18 cellular contexts compared by ENCODE assay signal in the genomic region with DNA sequence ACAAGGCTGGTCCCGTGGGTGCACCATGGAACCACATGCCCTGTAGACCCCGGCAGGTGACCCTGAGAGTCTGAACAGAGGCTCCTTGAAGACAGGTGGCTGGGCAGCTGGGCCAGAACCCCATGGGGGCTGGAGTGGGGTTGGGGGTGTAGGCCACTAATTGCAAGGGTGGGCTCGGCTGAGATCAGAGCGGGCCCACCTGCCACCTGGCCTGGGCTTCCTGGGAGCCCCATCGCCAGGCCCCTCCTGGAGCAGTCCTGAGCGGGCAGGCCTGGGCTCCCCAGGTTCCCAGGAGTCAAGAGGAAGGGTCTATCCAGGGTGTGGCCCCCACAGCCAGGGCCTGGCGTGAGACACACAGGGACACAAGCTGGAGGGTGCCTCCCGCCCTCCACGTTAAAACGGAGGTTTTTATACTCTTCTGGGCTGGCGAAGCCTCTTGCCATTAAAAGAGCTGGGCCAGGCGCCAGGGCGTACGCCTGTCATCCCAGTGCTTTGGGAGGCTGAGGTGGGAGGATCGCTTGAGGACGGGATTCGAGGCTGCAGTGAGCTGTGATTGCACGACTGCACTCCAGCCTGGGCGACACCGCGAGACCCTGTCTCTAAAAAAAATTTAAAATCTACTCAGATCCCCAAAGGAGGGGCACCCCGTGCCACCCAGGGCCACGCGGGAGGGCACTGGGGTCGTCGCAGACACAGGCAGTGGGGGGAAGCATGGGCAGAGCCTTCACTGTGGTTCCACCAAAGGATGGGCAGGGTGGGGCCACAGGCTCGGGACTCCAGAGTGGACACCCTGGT. TPM values are rescaled to one million over a fixed set of nuclear protein-coding genes. Genes with fewer than 3 reads are reported as not detected.
DNase-seq lines count a peak whose midpoint lies in the region; ATAC-seq and TF ChIP-seq lines count a peak whose summit lies in the region.
"Had no signal": no experiment of that assay in that cellular context is flagged by ENCODE, and none has a peak within 500 bp of the region (broad histone marks: within the 10 kb centered on the region; RNA-seq: fewer than 3 reads in every experiment).

No MANE protein-coding gene starts in this region.

- no peaks in the 10 kb centered on the region for H3K27me3 Mint-ChIP-seq in activated naive CD8-positive, alpha-beta T cell treated with anti-CD3 and anti-CD28 coated beads, Interleukin-2, amount 10 ng/mL, durations not matched to agents 7 days and 5 days
- no peaks in the 10 kb centered on the region for H3K27me3 Mint-ChIP-seq in activated naive CD8-positive, alpha-beta T cell treated with anti-CD3 and anti-CD28 coated beads, Interleukin-2, amount 50 U/mL, for 24 hours
- H3K27me3 Mint-ChIP-seq in CD4-positive, alpha-beta T cell, result peaks cover 12% of the 10 kb centered on the region
- no peaks in the 10 kb centered on the region for H3K27me3 Mint-ChIP-seq in neural crest cell (ENCODE audit: low read depth)

- no peaks in the 10 kb centered on the region for H3K9me3 ChIP-seq in CD4-positive, alpha-beta T cell (ENCODE audit: control insufficient read depth, low read length)
- no peaks in the 10 kb centered on the region for H3K9me3 ChIP-seq in spleen
- H3K9me3 ChIP-seq: Peyer's patch had no signal

- no peak for TF ChIP-seq POLR2A in spleen (IDR thresholded peaks at IDR 0.05)

- peak; percentile 31 for DNase-seq in activated naive CD8-positive, alpha-beta T cell treated with anti-CD3 and anti-CD28 coated beads, Interleukin-2, amount 10 ng/mL, durations not matched to agents 7 days and 5 days
- DNase-seq in activated naive CD8-positive, alpha-beta T cell treated with anti-CD3 and anti-CD28 coated beads, Interleukin-2, amount 50 U/mL, for 24 hours, result no peak
- no peak for DNase-seq in CD4-positive, alpha-beta T cell
- DNase-seq in neural crest cell (ENCODE audit: low read depth, low spot score), result no peak
- DNase-seq in spleen, result peak; percentile 71
- DNase-seq in cerebellar nuclear complex (lab: John Stamatoyannopoulos, UW), result no peak
- DNase-seq: 8988T, DMS79, MV-4-11, NCI-H1694 treated with DMSO at 0.1 percent for 48 hours, NCI-H2081 treated with DMSO at 0.1 percent for 48 hours, NCI-H2171 treated with DMSO at 0.1 percent for 48 hours, NCI-H446, NCI-H526, Peyer's patch had no signal

- intact Hi-C loops in CD4-positive, alpha-beta T cell (cut with DNase I, micrococcal nuclease), result no loop called here
- intact Hi-C loops in spleen (cut with DNase I; ENCODE audit: low total_unique reads), result no loop called here

- H3K4me1 Mint-ChIP-seq in activated naive CD8-positive, alpha-beta T cell treated with anti-CD3 and anti-CD28 coated beads, Interleukin-2, amount 10 ng/mL, durations not matched to agents 7 days and 5 days, result peaks cover 6% of the 10 kb centered on the region
- H3K4me1 Mint-ChIP-seq in activated naive CD8-positive, alpha-beta T cell treated with anti-CD3 and anti-CD28 coated beads, Interleukin-2, amount 50 U/mL, for 24 hours, result peaks cover 10% of the 10 kb centered on the region
- H3K4me1 Mint-ChIP-seq in CD4-positive, alpha-beta T cell (ENCODE audit: low read depth), result peaks cover 4% of the 10 kb centered on the region
- H3K4me1 Mint-ChIP-seq in neural crest cell, result peaks cover 7% of the 10 kb centered on the region

- no peak overlapping the region for H3K27ac Mint-ChIP-seq in activated naive CD8-positive, alpha-beta T cell treated with anti-CD3 and anti-CD28 coated beads, Interleukin-2, amount 10 ng/mL, durations not matched to agents 7 days and 5 days
- H3K27ac Mint-ChIP-seq in activated naive CD8-positive, alpha-beta T cell treated with anti-CD3 and anti-CD28 coated beads, Interleukin-2, amount 50 U/mL, for 24 hours, result no peak overlapping the region
- H3K27ac Mint-ChIP-seq in CD4-positive, alpha-beta T cell, result no peak overlapping the region
- no peak overlapping the region for H3K27ac Mint-ChIP-seq in neural crest cell (ENCODE audit: unreplicated experiment)

- ATAC-seq in activated naive CD8-positive, alpha-beta T cell treated with anti-CD3 and anti-CD28 coated beads, Interleukin-2, amount 10 ng/mL, durations not matched to agents 7 days and 5 days (ENCODE audit: low read depth), result no peak
- ATAC-seq in activated naive CD8-positive, alpha-beta T cell treated with anti-CD3 and anti-CD28 coated beads, Interleukin-2, amount 50 U/mL, for 24 hours, result no peak
- ATAC-seq in CD4-positive, alpha-beta T cell (ENCODE audit: poor library complexity), result no peak
- ATAC-seq in GM18870 (IDR thresholded peaks at IDR 0.05; ENCODE audit: unreplicated experiment), result no peak

- H3K4me3 ChIP-seq in spleen, result no peak overlapping the region
- H3K4me3 ChIP-seq: Peyer's patch had no signal

- no peaks in the 10 kb centered on the region for H3K36me3 Mint-ChIP-seq in activated naive CD8-positive, alpha-beta T cell treated with anti-CD3 and anti-CD28 coated beads, Interleukin-2, amount 10 ng/mL, durations not matched to agents 7 days and 5 days
- no peaks in the 10 kb centered on the region for H3K36me3 Mint-ChIP-seq in activated naive CD8-positive, alpha-beta T cell treated with anti-CD3 and anti-CD28 coated beads, Interleukin-2, amount 50 U/mL, for 24 hours (ENCODE audit: low read depth)
- H3K36me3 Mint-ChIP-seq in CD4-positive, alpha-beta T cell (ENCODE audit: low read depth), result no peaks in the 10 kb centered on the region
- H3K36me3 Mint-ChIP-seq in neural crest cell (ENCODE audit: low read depth), result no peaks in the 10 kb centered on the region

- CTCF ChIA-PET in CD4-positive, alpha-beta T cell (lab: Charles Lee), result no interaction called here

- TF ChIP-seq CTCF in CD4-positive, alpha-beta T cell (IDR thresholded peaks at IDR 0.05), result no peak
- TF ChIP-seq CTCF in neural crest cell (conservative IDR thresholded peaks at IDR 0.05) (no peak), spleen (IDR thresholded peaks at IDR 0.05 in 8 of 11, conservative IDR thresholded peaks at IDR 0.05 in 3 of 11) (no peak)

- H3K36me3 ChIP-seq in spleen, result no peaks in the 10 kb centered on the region
- H3K36me3 ChIP-seq: Peyer's patch had no signal

- no peak overlapping the region for H3K4me3 Mint-ChIP-seq in activated naive CD8-positive, alpha-beta T cell treated with anti-CD3 and anti-CD28 coated beads, Interleukin-2, amount 10 ng/mL, durations not matched to agents 7 days and 5 days
- H3K4me3 Mint-ChIP-seq in activated naive CD8-positive, alpha-beta T cell treated with anti-CD3 and anti-CD28 coated beads, Interleukin-2, amount 50 U/mL, for 24 hours, result no peak overlapping the region
- peak overlapping the region; percentile 11 for H3K4me3 Mint-ChIP-seq in CD4-positive, alpha-beta T cell
- H3K4me3 Mint-ChIP-seq in neural crest cell, result peak overlapping the region; percentile 34

- no peak overlapping the region for H3K27ac ChIP-seq in CD4-positive, alpha-beta T cell (ENCODE audit: low read depth, low read length)
- no peak overlapping the region for H3K27ac ChIP-seq in spleen
- H3K27ac ChIP-seq: Peyer's patch had no signal

- POLR2A ChIA-PET in activated naive CD8-positive, alpha-beta T cell treated with anti-CD3 and anti-CD28 coated beads, Interleukin-2, amount 10 ng/mL, durations not matched to agents 7 days and 5 days (lab: Charles Lee), result no interaction called here
- POLR2A ChIA-PET in CD4-positive, alpha-beta T cell (lab: Charles Lee), result no interaction called here

- no peaks in the 10 kb centered on the region for H3K9me3 Mint-ChIP-seq in activated naive CD8-positive, alpha-beta T cell treated with anti-CD3 and anti-CD28 coated beads, Interleukin-2, amount 10 ng/mL, durations not matched to agents 7 days and 5 days
- no peaks in the 10 kb centered on the region for H3K9me3 Mint-ChIP-seq in activated naive CD8-positive, alpha-beta T cell treated with anti-CD3 and anti-CD28 coated beads, Interleukin-2, amount 50 U/mL, for 24 hours
- H3K9me3 Mint-ChIP-seq in CD4-positive, alpha-beta T cell, result no peaks in the 10 kb centered on the region
- H3K9me3 Mint-ChIP-seq in neural crest cell, result no peaks in the 10 kb centered on the region
- H3K9me3 Mint-ChIP-seq: IgD-negative memory B cell had no signal

- WGBS in spleen, 5 donors, result 89 to 93% (median 90%) methylated on average over 22 to 27 of the region's 27 CpGs

- H3K4me1 ChIP-seq in spleen, result peaks cover 12 to 51% (median 28%) of the 10 kb centered on the region in 6 donors

- no peaks in the 10 kb centered on the region for H3K27me3 ChIP-seq in CD4-positive, alpha-beta T cell (ENCODE audit: control insufficient read depth, insufficient read depth, low read length)
- peaks cover 0 to 59% (median 26%) of the 10 kb centered on the region in 7 donors for H3K27me3 ChIP-seq in spleen (replicated peaks in 1 of 7)
- H3K27me3 ChIP-seq: Peyer's patch had no signal

RNA-seq across cellular contexts. Expression of a gene that starts 4.8 kb away (rescaled TPM):
- 100 to 1,000 TPM; 116 to 121 TPM for total RNA-seq in activated naive CD8-positive, alpha-beta T cell treated with anti-CD3 and anti-CD28 coated beads, Interleukin-2, amount 10 ng/mL, durations not matched to agents 7 days and 5 days
- total RNA-seq in CD4-positive, alpha-beta T cell, result 100 to 1,000 TPM; 184 to 193 TPM
- 45.7 and 46.9 TPM in 2 replicates for total RNA-seq in neural crest cell
- 10 to 100 TPM; 49.8 to 66.5 (median 57.7) TPM for total RNA-seq in spleen
- 10 to 100 TPM; 43.3 to 85.8 (median 77.9) TPM for polyA plus RNA-seq in spleen

RNA-seq across cellular contexts. Expression of a gene that starts 10.4 kb away (rescaled TPM):
- total RNA-seq in activated naive CD8-positive, alpha-beta T cell treated with anti-CD3 and anti-CD28 coated beads, Interleukin-2, amount 10 ng/mL, durations not matched to agents 7 days and 5 days, result under 1 TPM; 0.11 TPM
- under 1 TPM; 0.11 to 0.16 TPM for total RNA-seq in CD4-positive, alpha-beta T cell
- total RNA-seq in neural crest cell (2.5 and 3.0 TPM in 2 replicates), spleen (1 to 10 TPM in 6 of 7 donors, under 1 TPM in 1; 0.39 to 4.6 (median 2.4) TPM)
- under 1 TPM; 0.11 to 0.67 (median 0.24) TPM for polyA plus RNA-seq in spleen
- total RNA-seq: OCI-LY7 had no signal
- polyA plus RNA-seq: IgD-negative memory B cell had no signal

RNA-seq across cellular contexts. Expression of a gene that starts 19.9 kb away (rescaled TPM):
- total RNA-seq in activated naive CD8-positive, alpha-beta T cell treated with anti-CD3 and anti-CD28 coated beads, Interleukin-2, amount 10 ng/mL, durations not matched to agents 7 days and 5 days, result 10 to 100 TPM; 27.9 to 33.3 TPM
- 10 to 100 TPM; 26.0 to 26.1 TPM for total RNA-seq in CD4-positive, alpha-beta T cell
- total RNA-seq in neural crest cell (24.3 and 24.5 TPM in 2 replicates), spleen (10 to 100 TPM; 25.4 to 31.7 (median 29.3) TPM)
- 10 to 100 TPM; 26.2 to 70.8 (median 47.0) TPM for polyA plus RNA-seq in spleen

Comparison
In these comparisons a context has a peak if more than half of its experiments do, and no peak if none do; other contexts are left out.
1. DNase-seq: peak in activated naive CD8-positive, alpha-beta T cell treated with anti-CD3 and anti-CD28 coated beads, Interleukin-2, amount 10 ng/mL, durations not matched to agents 7 days and 5 days (single experiment) and spleen (single experiment); none in activated naive CD8-positive, alpha-beta T cell treated with anti-CD3 and anti-CD28 coated beads, Interleukin-2, amount 50 U/mL, for 24 hours (single experiment), CD4-positive, alpha-beta T cell (0 of 10), neural crest cell (single experiment) and cerebellar nuclear complex (0 of 2).
2. H3K4me3 Mint-ChIP-seq: peak in CD4-positive, alpha-beta T cell (single experiment) and neural crest cell (single experiment); none in activated naive CD8-positive, alpha-beta T cell treated with anti-CD3 and anti-CD28 coated beads, Interleukin-2, amount 10 ng/mL, durations not matched to agents 7 days and 5 days (single experiment) and activated naive CD8-positive, alpha-beta T cell treated with anti-CD3 and anti-CD28 coated beads, Interleukin-2, amount 50 U/mL, for 24 hours (single experiment).